Comparison of ENCODE assay signal across 8 cellular contexts in genomic region chr6:35727206-35727934, GRCh38. TPM values are rescaled to one million over a fixed set of nuclear protein-coding genes. Genes with fewer than 3 reads are reported as not detected.
DNase-seq lines count a peak whose midpoint lies in the region; ATAC-seq and TF ChIP-seq lines count a peak whose summit lies in the region.

No MANE protein-coding gene starts in this region.

- no peaks in the 10 kb centered on the region for H3K27me3 ChIP-seq in HL-60 (ENCODE audit: insufficient read depth, poor library complexity, severe bottlenecking)

- peak overlapping the region; percentile 39 for H3K4me3 ChIP-seq in HL-60 (replicated peaks; ENCODE audit: insufficient read depth, low read length)

- ATAC-seq in GM18867 (IDR thresholded peaks at IDR 0.05; ENCODE audit: unreplicated experiment), result peak; percentile 12

- DNase-seq in C1 segment of cervical spinal cord (lab: John Stamatoyannopoulos, UW) (peak in 8 of 14 donors; percentile 58 to 89 (median 79)), HL-60 (ENCODE audit: low read depth in 1 of 2, low spot score in 1 of 2) (peak in 1 of 2 experiments; percentile 70), RPMI7951 (ENCODE audit: low read depth) (peak; percentile 41), dedifferentiated amniotic fluid mesenchymal stem cell (ENCODE audit: extremely low spot score) (peak; percentile 21), kidney tubule cell (ENCODE audit: low spot score) (peak; percentile 43)
- peak; percentile 69 for DNase-seq in stimulated activated CD8-positive, alpha-beta memory T cell treated with anti-CD3 and anti-CD28 coated beads, Interleukin-4, amount 100 ng/mL, for 48 hours
- DNase-seq in activated effector memory CD4-positive, alpha-beta T cell treated with anti-CD3 and anti-CD28 coated beads, Interleukin-2, amount 50 U/mL, for 16 hours, result no peak

- H3K27ac ChIP-seq in HL-60 (replicated peaks), result peak overlapping the region; percentile 86

- no peak for TF ChIP-seq CTCF in HL-60 (IDR thresholded peaks at IDR 0.05; ENCODE audit: insufficient read depth, low read length)

RNA-seq across cellular contexts. Expression of gene ARMC12, which starts 9.5 kb away (rescaled TPM):
- not detected in 2 replicates for total RNA-seq in RPMI7951 (2014; rRNA removed; shearing (Covaris generic))

RNA-seq across cellular contexts. Expression of gene FKBP5, which starts 38.7 kb away (rescaled TPM):
- total RNA-seq in RPMI7951 (2014; rRNA removed; shearing (Covaris generic)), result under 0.01 and 0.10 TPM in 2 replicates

RNA-seq across cellular contexts. Expression of gene CLPSL2, which starts 49.0 kb away (rescaled TPM):
- total RNA-seq in RPMI7951 (2014; rRNA removed; shearing (Covaris generic)), result not detected in 2 replicates

RNA-seq across cellular contexts. Expression of gene CLPSL1, which starts 53.4 kb away (rescaled TPM):
- total RNA-seq in RPMI7951 (2014; rRNA removed; shearing (Covaris generic)), result not detected in 2 replicates
